Comparison of ENCODE assay signal across 25 cellular contexts in genomic region chr15:91538782-91539181, GRCh38.
"Had no signal": no experiment of that assay in that cellular context is flagged by ENCODE, and none has a peak within 500 bp of the region (broad histone marks: within the 10 kb centered on the region; RNA-seq: fewer than 3 reads in every experiment).

No MANE protein-coding gene starts in this region.

- H3K27me3 ChIP-seq: SJSA1 had no signal

- DNase-seq: activated CD4-positive, alpha-beta T cell treated with anti-CD3 and anti-CD28 coated beads for 48 hours; activated CD4-positive, alpha-beta T cell treated with anti-CD3 and anti-CD28 coated beads, Interleukin-2, amount 50 U/mL, for 4 hours; activated CD4-positive, CD25-positive, alpha-beta regulatory T cell treated with anti-CD3 and anti-CD28 coated beads, Interleukin-2, amount 50 U/mL, for 72 hours; activated CD8-positive, alpha-beta T cell treated with anti-CD3 and anti-CD28 coated beads, Interleukin-2, amount 10 ng/mL, durations not matched to agents 7 days and 5 days; activated effector memory CD4-positive, alpha-beta T cell treated with Interleukin-2 at 50 U/mL for 16 hours; activated naive CD4-positive, alpha-beta T cell treated with Interleukin-2 at 50 U/mL for 16 hours; activated naive CD8-positive, alpha-beta T cell treated with anti-CD3 and anti-CD28 coated beads, Interleukin-2, amount 50 U/mL, for 24 hours; activated T-cell treated with anti-CD3 and anti-CD28 coated beads, Interleukin-2, amount 50 U/mL, for 24 hours; amniotic stem cell; KG1; NCI-H1092; NCI-H2107; NCI-H2171 treated with DMSO at 0.1 percent for 48 hours; NCI-H345; NCI-H510A; NCI-H526 treated with DMSO at 0.1 percent for 48 hours; NCI-H82; SHP77; SW 1271 had no signal

- H3K27ac ChIP-seq: SJSA1 had no signal

- ATAC-seq: activated CD8-positive, alpha-beta T cell treated with anti-CD3 and anti-CD28 coated beads, Interleukin-2, amount 10 ng/mL, durations not matched to agents 7 days and 5 days; activated naive CD4-positive, alpha-beta T cell treated with anti-CD3 and anti-CD28 coated beads, Interleukin-2, amount 50 U/mL, for 72 hours; activated naive CD8-positive, alpha-beta T cell treated with anti-CD3 and anti-CD28 coated beads, Interleukin-2, amount 50 U/mL, for 24 hours; SK-N-SH treated with all-trans-retinoic acid at 6 μM for 48 hours; WTC11 had no signal

- H3K36me3 ChIP-seq: SJSA1 had no signal

- H3K4me3 ChIP-seq: SJSA1 had no signal

- FAIRE-seq: astrocyte, RCC 7860 had no signal
